Comparison of ENCODE assay signal across 20 cellular contexts in genomic region chr10:24370877-24371276, GRCh38.
"Had no signal": no experiment of that assay in that cellular context is flagged by ENCODE, and none has a peak within 500 bp of the region (broad histone marks: within the 10 kb centered on the region; RNA-seq: fewer than 3 reads in every experiment).

No MANE protein-coding gene starts in this region.

- H3K27ac ChIP-seq: body of pancreas, dorsolateral prefrontal cortex, epithelial cell of prostate, pancreas, sigmoid colon, tibial artery, uterus had no signal

- H3K36me3 ChIP-seq: pancreas, sigmoid colon, tibial artery, uterus had no signal

- DNase-seq: activated CD4-positive, alpha-beta memory T cell treated with anti-CD3 and anti-CD28 coated beads, Interleukin-2, amount 10 ng/mL, durations not matched to agents 7 days and 5 days; activated CD4-positive, alpha-beta T cell treated with anti-CD3 and anti-CD28 coated beads for 48 hours; activated CD4-positive, CD25-positive, alpha-beta regulatory T cell; activated CD8-positive, alpha-beta memory T cell treated with anti-CD3 and anti-CD28 coated beads, Interleukin-2, amount 10 ng/mL, durations not matched to agents 7 days and 5 days; amygdala; body of pancreas; central memory CD4-positive, alpha-beta T cell; dorsolateral prefrontal cortex; natural killer cell; pancreas; sigmoid colon; stimulated activated CD4-positive, alpha-beta T cell treated with anti-CD3 and anti-CD28 coated beads, Interleukin-12 subunit alpha, Interleukin-12 subunit beta, amount 100 ng/mL, for 4 hours; stimulated activated CD4-positive, alpha-beta T cell treated with anti-CD3 and anti-CD28 coated beads, Interleukin-1b, Interleukin-23, amount 100 ng/mL, for 48 hours; stimulated activated CD8-positive, alpha-beta memory T cell treated with anti-CD3 and anti-CD28 coated beads, Interleukin-4, amount 100 ng/mL, for 48 hours; stimulated activated naive CD4-positive, alpha-beta T cell; tibial artery; uterus had no signal

- ATAC-seq: activated CD8-positive, alpha-beta memory T cell treated with anti-CD3 and anti-CD28 coated beads, Interleukin-2, amount 10 ng/mL, durations not matched to agents 7 days and 5 days; body of pancreas; natural killer cell had no signal

- H3K9me3 Mint-ChIP-seq: activated CD4-positive, alpha-beta memory T cell treated with anti-CD3 and anti-CD28 coated beads, Interleukin-2, amount 10 ng/mL, durations not matched to agents 7 days and 5 days; natural killer cell; T-helper 2 cell treated with Interferon-gamma antibody and Interleukin-4, amounts not matched to agents 5 μg/mL and 100 μg/mL, for 36 hours had no signal

- H3K9me3 ChIP-seq: body of pancreas, pancreas, sigmoid colon, tibial artery, uterus had no signal

- H3K36me3 Mint-ChIP-seq: activated CD8-positive, alpha-beta memory T cell treated with anti-CD3 and anti-CD28 coated beads, Interleukin-2, amount 10 ng/mL, durations not matched to agents 7 days and 5 days; activated naive CD8-positive, alpha-beta T cell; natural killer cell had no signal

- H3K4me1 ChIP-seq: sigmoid colon, uterus had no signal

- H3K4me3 ChIP-seq: body of pancreas, dorsolateral prefrontal cortex, pancreas, sigmoid colon, tibial artery, uterus had no signal

- H3K4me1 Mint-ChIP-seq: activated CD4-positive, alpha-beta memory T cell treated with anti-CD3 and anti-CD28 coated beads, Interleukin-2, amount 10 ng/mL, durations not matched to agents 7 days and 5 days; activated CD8-positive, alpha-beta memory T cell treated with anti-CD3 and anti-CD28 coated beads, Interleukin-2, amount 10 ng/mL, durations not matched to agents 7 days and 5 days; natural killer cell had no signal

- H3K27me3 ChIP-seq: body of pancreas, pancreas, sigmoid colon, tibial artery, uterus had no signal

- H3K4me3 Mint-ChIP-seq: activated CD4-positive, alpha-beta memory T cell treated with anti-CD3 and anti-CD28 coated beads, Interleukin-2, amount 10 ng/mL, durations not matched to agents 7 days and 5 days; activated CD8-positive, alpha-beta memory T cell treated with anti-CD3 and anti-CD28 coated beads, Interleukin-2, amount 10 ng/mL, durations not matched to agents 7 days and 5 days; activated naive CD8-positive, alpha-beta T cell; natural killer cell; T-helper 2 cell treated with Interferon-gamma antibody and Interleukin-4, amounts not matched to agents 5 μg/mL and 100 μg/mL, for 36 hours had no signal

- H3K27ac Mint-ChIP-seq: activated CD4-positive, alpha-beta memory T cell treated with anti-CD3 and anti-CD28 coated beads, Interleukin-2, amount 10 ng/mL, durations not matched to agents 7 days and 5 days; activated CD8-positive, alpha-beta memory T cell treated with anti-CD3 and anti-CD28 coated beads, Interleukin-2, amount 10 ng/mL, durations not matched to agents 7 days and 5 days; activated naive CD8-positive, alpha-beta T cell; natural killer cell; T-helper 2 cell treated with Interferon-gamma antibody and Interleukin-4, amounts not matched to agents 5 μg/mL and 100 μg/mL, for 36 hours had no signal

- H3K27me3 Mint-ChIP-seq: activated CD4-positive, alpha-beta memory T cell treated with anti-CD3 and anti-CD28 coated beads, Interleukin-2, amount 10 ng/mL, durations not matched to agents 7 days and 5 days; activated CD8-positive, alpha-beta memory T cell treated with anti-CD3 and anti-CD28 coated beads, Interleukin-2, amount 10 ng/mL, durations not matched to agents 7 days and 5 days had no signal
